In the genomic region with DNA sequence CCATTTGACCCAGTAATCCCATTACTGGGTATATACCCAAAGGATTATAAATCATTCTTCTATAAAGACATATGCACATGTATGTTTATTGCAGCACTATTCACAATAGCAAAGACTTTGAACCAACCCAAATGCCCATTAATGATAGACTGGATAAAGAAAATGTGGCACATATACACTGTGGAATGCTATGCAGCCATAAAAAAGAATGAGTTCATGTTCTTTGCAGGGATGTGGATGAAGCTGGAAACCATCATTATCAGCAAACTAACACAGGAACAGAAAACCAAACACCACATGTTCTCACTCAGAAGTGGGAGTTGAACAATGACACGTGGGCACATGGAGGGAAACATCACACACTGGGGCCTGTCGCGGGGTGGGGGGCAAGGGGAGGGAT, we compare ENCODE assay signal across 1 cellular context. TPM values are rescaled to one million over a fixed set of nuclear protein-coding genes. Genes with fewer than 3 reads are reported as not detected.
"Had no signal": no experiment of that assay in that cellular context is flagged by ENCODE, and none has a peak within 500 bp of the region (broad histone marks: within the 10 kb centered on the region; RNA-seq: fewer than 3 reads in every experiment).

No MANE protein-coding gene starts in this region.

RNA-seq across cellular contexts. Expression of a gene that starts 7.3 kb away (rescaled TPM):
- total RNA-seq: NCI-H460 had no signal
